Comparison of ENCODE assay signal across 25 cellular contexts in the genomic region with DNA sequence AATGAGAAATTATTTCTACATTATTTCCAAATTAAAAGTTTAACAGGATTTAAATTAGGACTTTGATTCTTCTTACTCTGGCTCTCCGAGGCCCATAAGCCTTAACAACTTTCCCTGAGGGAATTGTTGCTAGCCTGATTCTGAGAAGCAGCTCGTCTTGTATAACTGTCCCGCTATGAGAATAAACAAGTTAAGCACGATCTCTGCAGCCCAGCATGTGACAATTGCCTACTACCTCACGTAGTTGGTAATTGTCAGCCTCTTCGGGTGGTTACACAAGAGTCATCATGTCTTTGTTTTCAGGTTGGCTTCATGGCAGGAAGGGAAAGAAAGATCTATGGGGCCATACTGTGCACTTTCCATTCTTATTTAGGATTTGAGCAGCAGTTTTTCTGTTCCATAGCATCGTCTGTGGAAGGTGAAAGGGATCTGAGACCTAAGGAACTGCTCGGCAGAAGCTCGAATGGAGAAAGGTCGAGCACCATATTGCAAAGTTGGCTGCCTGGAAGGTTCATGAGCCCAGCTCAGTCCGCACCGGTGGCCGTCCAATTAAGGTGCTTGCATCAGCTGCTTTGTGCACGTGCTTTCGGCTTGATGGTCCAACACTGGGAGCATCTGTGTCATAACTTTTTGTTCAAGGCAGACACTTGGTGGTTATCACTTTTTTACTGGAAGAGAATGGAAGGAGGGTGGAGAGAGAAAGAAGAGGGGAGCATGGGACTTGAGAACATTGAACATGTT. TPM values are rescaled to one million over a fixed set of nuclear protein-coding genes. Genes with fewer than 3 reads are reported as not detected.
DNase-seq lines count a peak whose midpoint lies in the region; ATAC-seq and TF ChIP-seq lines count a peak whose summit lies in the region.
"Had no signal": no experiment of that assay in that cellular context is flagged by ENCODE, and none has a peak within 500 bp of the region (broad histone marks: within the 10 kb centered on the region; RNA-seq: fewer than 3 reads in every experiment).

No MANE protein-coding gene starts in this region.

- H3K27ac ChIP-seq in right atrium auricular region (peak overlapping the region; percentile 92 to 98), esophagus squamous epithelium (peak overlapping the region in 3 of 4 donors; percentile 92 to 95 (median 93)), psoas muscle (peak overlapping the region; percentile 88), vagina (peak overlapping the region; percentile 79)
- H3K27ac ChIP-seq: BLaER1 had no signal

- H3K9me3 ChIP-seq in right atrium auricular region (no peaks in the 10 kb centered on the region), esophagus squamous epithelium (no peaks in the 10 kb centered on the region), psoas muscle (no peaks in the 10 kb centered on the region), vagina (no peaks in the 10 kb centered on the region)
- H3K9me3 ChIP-seq: body of pancreas, Caco-2 had no signal

- TF ChIP-seq CTCF in right atrium auricular region (IDR thresholded peaks at IDR 0.05), result no peak
- TF ChIP-seq CTCF in esophagus squamous epithelium (IDR thresholded peaks at IDR 0.05), result no peak
- TF ChIP-seq CTCF in psoas muscle (IDR thresholded peaks at IDR 0.05), result no peak
- no peak for TF ChIP-seq CTCF in vagina (IDR thresholded peaks at IDR 0.05)

- TF ChIP-seq POLR2A in esophagus squamous epithelium (IDR thresholded peaks at IDR 0.05) (no peak), vagina (IDR thresholded peaks at IDR 0.05) (no peak)

- ATAC-seq in psoas muscle, result no peak
- no peak for ATAC-seq in left lobe of liver
- ATAC-seq: activated naive CD8-positive, alpha-beta T cell treated with anti-CD3 and anti-CD28 coated beads, Interleukin-2, amount 50 U/mL, for 24 hours; body of pancreas; effector memory CD8-positive, alpha-beta T cell; esophagus mucosa had no signal

- H3K27me3 ChIP-seq in right atrium auricular region (no peaks in the 10 kb centered on the region), esophagus squamous epithelium (peaks cover 0 to 3% (median 0%) of the 10 kb centered on the region in 4 donors), psoas muscle (ENCODE audit: insufficient read depth in 3 of 3, low read length in 2 of 3) (no peaks in the 10 kb centered on the region), vagina (no peaks in the 10 kb centered on the region)
- H3K27me3 ChIP-seq: body of pancreas had no signal

- intact Hi-C loops in cardiac septum (cut with DNase I), result no loop called here
- intact Hi-C loops in esophagus squamous epithelium (cut with DNase I), result no loop called here
- intact Hi-C loops in psoas muscle (cut with DNase I), result loop anchor here (5.0 to 10.0 kb wide), 4 partner anchors 55 to 255 kb away; no protein-coding TSS in a partner anchor
- intact Hi-C loops in vagina (cut with DNase I), result no loop called here

- H3K4me1 ChIP-seq in right atrium auricular region (peaks cover 0 to 41% of the 10 kb centered on the region in 2 donors), esophagus squamous epithelium (peaks cover 3 to 38% (median 4%) of the 10 kb centered on the region in 3 donors), psoas muscle (peaks cover 25% of the 10 kb centered on the region), vagina (peaks cover 14% of the 10 kb centered on the region)
- H3K4me1 ChIP-seq: BLaER1 had no signal

- no peaks in the 10 kb centered on the region for H3K36me3 ChIP-seq in right atrium auricular region
- H3K36me3 ChIP-seq in esophagus squamous epithelium, result no peaks in the 10 kb centered on the region
- H3K36me3 ChIP-seq in psoas muscle (ENCODE audit: insufficient read depth in 1 of 2, low read depth in 1 of 2), result no peaks in the 10 kb centered on the region
- no peaks in the 10 kb centered on the region for H3K36me3 ChIP-seq in vagina
- H3K36me3 ChIP-seq: BLaER1 had no signal

- no peak for DNase-seq in right atrium auricular region (ENCODE audit: low spot score)
- DNase-seq in cardiac septum (ENCODE audit: low spot score), result no peak
- DNase-seq in esophagus squamous epithelium (lab: John Stamatoyannopoulos, UW), result no peak
- DNase-seq in psoas muscle, result no peak
- no peak for DNase-seq in vagina (ENCODE audit: extremely low spot score in 2 of 2)
- no peak for DNase-seq in C1 segment of cervical spinal cord (lab: John Stamatoyannopoulos, UW)
- no peak for DNase-seq in left lobe of liver (ENCODE audit: low spot score)
- DNase-seq in NCI-H2171 (lab: John Stamatoyannopoulos, UW), result no peak
- DNase-seq: activated B cell treated with CpG ODN at 0.5 μM for 24 hours; activated CD4-positive, alpha-beta T cell treated with anti-CD3 and anti-CD28 coated beads, Interleukin-2, amount 50 U/mL, for 48 hours; activated effector memory CD4-positive, alpha-beta T cell treated with anti-CD3 and anti-CD28 coated beads, Interleukin-2, amount 50 U/mL, for 16 hours; activated naive CD8-positive, alpha-beta T cell treated with anti-CD3 and anti-CD28 coated beads, Interleukin-2, amount 50 U/mL, for 24 hours; body of pancreas; Caco-2; effector memory CD8-positive, alpha-beta T cell; KG1; NCI-H2081; NCI-H510A treated with DMSO at 0.1 percent for 48 hours; nephron progenitor cell; stimulated activated CD4-positive, alpha-beta T cell treated with anti-CD3 and anti-CD28 coated beads, Interleukin-1b, Interleukin-23, amount 100 ng/mL, for 48 hours; stimulated activated naive CD4-positive, alpha-beta T cell; T-helper 9 cell had no signal

- H3K4me3 ChIP-seq in right atrium auricular region (no peak overlapping the region), esophagus squamous epithelium (no peak overlapping the region), psoas muscle (no peak overlapping the region), vagina (no peak overlapping the region)
- H3K4me3 ChIP-seq: BLaER1, body of pancreas, skin epidermis had no signal

- 74 to 77% methylated on average over 14 to 15 of the region's 15 CpGs for WGBS in esophagus squamous epithelium, 2 donors
- 80 to 85% (median 82%) methylated on average over 15 of the region's 15 CpGs for WGBS in psoas muscle, 3 donors

RNA-seq across cellular contexts. Expression of a gene that starts 1.8 kb away (rescaled TPM):
- total RNA-seq in right atrium auricular region, result 10 to 100 TPM; 21.6 to 23.3 TPM
- total RNA-seq in cardiac septum, result 26.9 TPM
- total RNA-seq in esophagus squamous epithelium, result 10 to 100 TPM in 1 of 4 donors, 1 to 10 TPM in 3; 1.3 to 18.7 (median 4.4) TPM
- 1 to 10 TPM; 5.2 to 9.2 (median 7.1) TPM for total RNA-seq in psoas muscle
- polyA plus RNA-seq in psoas muscle, result 1 to 10 TPM; 2.3 to 6.3 (median 2.6) TPM
- 33.1 TPM for total RNA-seq in vagina
- total RNA-seq in left lobe of liver, result 14.1 TPM

Comparison
In these comparisons a context has a peak if more than half of its experiments do, and no peak if none do; other contexts are left out.
1. intact Hi-C loops: an anchor here in psoas muscle (5.0 to 10.0 kb wide); none called in cardiac septum, esophagus squamous epithelium and vagina.